Comparison of ENCODE assay signal across 5 cellular contexts in genomic region chr14:100287998-100288295, GRCh38. TPM values are rescaled to one million over a fixed set of nuclear protein-coding genes. Genes with fewer than 3 reads are reported as not detected.
"Had no signal": no experiment of that assay in that cellular context is flagged by ENCODE, and none has a peak within 500 bp of the region (broad histone marks: within the 10 kb centered on the region; RNA-seq: fewer than 3 reads in every experiment).

No MANE protein-coding gene starts in this region.

RNA-seq across cellular contexts. Expression of gene SLC25A47, which starts 35.2 kb away (rescaled TPM):
- total RNA-seq: NCI-H460, PC-9, Right ventricle myocardium superior, RPMI7951, SJSA1 had no signal
